Comparison of ENCODE assay signal across 7 cellular contexts in the genomic region with DNA sequence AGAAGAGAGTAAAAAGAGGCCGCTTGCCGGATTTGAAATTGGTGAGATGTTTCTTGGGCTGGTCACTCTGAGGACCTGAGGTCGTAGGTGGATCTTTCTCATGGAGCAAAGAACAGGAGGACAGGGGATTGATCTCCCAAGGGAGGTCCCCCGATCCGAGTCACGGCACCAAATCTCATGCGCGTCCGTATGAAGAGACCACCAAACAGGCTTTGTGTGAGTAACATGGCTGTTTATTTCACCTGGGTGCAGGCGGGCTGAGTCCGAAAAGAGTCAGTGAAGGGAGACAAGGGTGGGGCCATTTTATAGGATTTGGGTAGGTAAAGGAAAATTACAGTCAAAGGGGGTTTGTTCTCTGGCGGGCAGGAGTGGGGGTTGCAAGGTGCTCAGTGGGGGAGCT.
A peak's percentile ranks its signal among the peaks of the same experiment; 100 is the strongest.
DNase-seq lines count a peak whose midpoint lies in the region; ATAC-seq and TF ChIP-seq lines count a peak whose summit lies in the region.
"Not testable (repeated sequence)": the region's sequence is repeated elsewhere in the genome, so short reads cannot be mapped to it uniquely, and the experiment has no call there.

No MANE protein-coding gene starts in this region.

- not testable (repeated sequence) for H2AFZ ChIP-seq in GM23338

- not testable (repeated sequence) for H4K20me1 ChIP-seq in GM23338 (replicated peaks; ENCODE audit: insufficient read depth)

- H3K9me3 Mint-ChIP-seq in GM23338, endodermal cell: not testable (repeated sequence)

- H4K8ac ChIP-seq in mesendoderm (ENCODE audit: low read depth, low read length) = not testable (repeated sequence)

- H3K27ac Mint-ChIP-seq in GM23338 (peak overlapping the region; percentile 98), endodermal cell (peak overlapping the region; percentile 93)

- not testable (repeated sequence) for H4K5ac ChIP-seq in mesendoderm (ENCODE audit: low read length)

- H3K4me1 Mint-ChIP-seq in GM23338 (peaks cover 57% of the 10 kb centered on the region), endodermal cell (peaks cover 53% of the 10 kb centered on the region)

- H3K36me3 ChIP-seq in GM23338 (ENCODE audit: insufficient read depth) (peaks cover 17% of the 10 kb centered on the region), HUES48 (ENCODE audit: control insufficient read depth, insufficient read depth, low read length) (peaks cover 31% of the 10 kb centered on the region), iPS-18a (ENCODE audit: control insufficient read depth, low read depth, low read length) (peaks cover 14% of the 10 kb centered on the region)
- H3K36me3 ChIP-seq in NT2/D1 (ENCODE audit: insufficient read depth, insufficient read length, low read length); endodermal cell (ENCODE audit: control insufficient read depth, insufficient read depth, low read length); iPS DF 6.9 (ENCODE audit: control insufficient read depth, insufficient read depth, low read length); mesendoderm (ENCODE audit: control insufficient read depth, insufficient read depth, low read length): not testable (repeated sequence)

- not testable (repeated sequence) for H2BK120ac ChIP-seq in mesendoderm (ENCODE audit: low read depth, low read length)

- peaks cover 15% of the 10 kb centered on the region; the same call in 1 of the 2 replicates for H3K9me2 ChIP-seq in GM23338 (ENCODE audit: insufficient read depth)

- H3K4me1 ChIP-seq in GM23338 (ENCODE audit: insufficient read depth) (peaks cover 31% of the 10 kb centered on the region), HUES48 (ENCODE audit: control insufficient read depth, insufficient read depth, low read length) (peaks cover 33% of the 10 kb centered on the region), endodermal cell (ENCODE audit: control insufficient read depth, insufficient read depth, low read length) (peaks cover 11% of the 10 kb centered on the region), iPS-18a (ENCODE audit: control insufficient read depth, low read depth, low read length) (peaks cover 30% of the 10 kb centered on the region)
- not testable (repeated sequence) for H3K4me1 ChIP-seq in NT2/D1 (ENCODE audit: insufficient read depth, insufficient read length); iPS DF 6.9 (ENCODE audit: control insufficient read depth, insufficient read depth, low read length); mesendoderm (ENCODE audit: control insufficient read depth, low read depth, low read length)

- peak overlapping the region; percentile 99 for H3K27ac ChIP-seq in GM23338 (ENCODE audit: low read depth)
- peak overlapping the region; percentile 78 for H3K27ac ChIP-seq in HUES48 (ENCODE audit: low read depth, low read length)
- not testable (repeated sequence) for H3K27ac ChIP-seq in endodermal cell (ENCODE audit: low read depth, low read length); iPS DF 6.9 (ENCODE audit: low read length); iPS-18a (ENCODE audit: low read length)
- H3K27ac ChIP-seq in mesendoderm (ENCODE audit: low read depth, low read length) = peak overlapping the region; percentile 49

- TF ChIP-seq CTCF in GM23338 (conservative IDR thresholded peaks at IDR 0.05; ENCODE audit: low read depth in 2 of 2); endodermal cell (conservative IDR thresholded peaks at IDR 0.05): not testable (repeated sequence)

- H3K4me2 ChIP-seq in GM23338 = peak overlapping the region; percentile 80
- H3K4me2 ChIP-seq in mesendoderm (ENCODE audit: low read length) = not testable (repeated sequence)

- H3K27me3 ChIP-seq in GM23338 (ENCODE audit: insufficient read depth); HUES48 (ENCODE audit: control insufficient read depth, insufficient read depth, low read length); NT2/D1 (ENCODE audit: insufficient read depth, insufficient read length); endodermal cell (ENCODE audit: control insufficient read depth, insufficient read depth, low read length, poor library complexity, severe bottlenecking); iPS DF 6.9 (ENCODE audit: control insufficient read depth, insufficient read depth, low read length); iPS-18a (ENCODE audit: control insufficient read depth, insufficient read depth, low read length); mesendoderm (ENCODE audit: insufficient read depth, low read length, poor library complexity): not testable (repeated sequence)

- H3K36me3 Mint-ChIP-seq in GM23338 (ENCODE audit: low read depth) (peaks cover 35% of the 10 kb centered on the region), endodermal cell (ENCODE audit: low read depth) (peaks cover 12% of the 10 kb centered on the region)

- H3K4ac ChIP-seq in mesendoderm (ENCODE audit: low read depth, low read length) = not testable (repeated sequence)

- not testable (repeated sequence) for H3K18ac ChIP-seq in mesendoderm (ENCODE audit: low read length)

- peak overlapping the region; percentile 56 for H3K56ac ChIP-seq in mesendoderm (ENCODE audit: low read length)

- not testable (repeated sequence) for H3K79me1 ChIP-seq in mesendoderm (ENCODE audit: low read length)

- not testable (repeated sequence) for H3K27me3 Mint-ChIP-seq in GM23338 (ENCODE audit: insufficient read depth, low read depth, poor library complexity); endodermal cell (ENCODE audit: insufficient read depth)

- H2BK5ac ChIP-seq in mesendoderm (ENCODE audit: low read length) = not testable (repeated sequence)

- peak overlapping the region; percentile 56 for H3K4me3 ChIP-seq in GM23338
- peak overlapping the region; percentile 56 for H3K4me3 ChIP-seq in HUES48 (ENCODE audit: low read depth, low read length)
- peak overlapping the region; percentile 30 for H3K4me3 ChIP-seq in NT2/D1 (ENCODE audit: insufficient read length, low read depth)
- H3K4me3 ChIP-seq in endodermal cell (ENCODE audit: low read length); mesendoderm (ENCODE audit: low read length): not testable (repeated sequence)
- H3K4me3 ChIP-seq in iPS DF 6.9 (ENCODE audit: low read length) = peak overlapping the region; percentile 21; the same call in 1 of the 2 replicates
- H3K4me3 ChIP-seq in iPS-18a (ENCODE audit: low read length) = peak overlapping the region; percentile 13

- H3K79me2 ChIP-seq in GM23338 (replicated peaks; ENCODE audit: insufficient read depth) = peaks cover 44% of the 10 kb centered on the region
- peaks cover 16% of the 10 kb centered on the region for H3K79me2 ChIP-seq in mesendoderm (ENCODE audit: control insufficient read depth, insufficient read depth, low read length)

- 38% methylated on average over 6 of the region's 12 CpGs; no CpG with 5 or more reads in 1 of the 2 experiments for WGBS in endodermal cell (ENCODE audit: insufficient coverage in 1 of 2, insufficient read length in 1 of 2), 2 experiments
- WGBS in iPS DF 6.9 (ENCODE audit: insufficient coverage, insufficient read length) = no CpG with 5 or more reads among the region's 12 CpGs
- WGBS in mesendoderm (ENCODE audit: extremely low coverage, insufficient coverage, low lambda C conversion rate) = no CpG with 5 or more reads among the region's 12 CpGs

- not testable (repeated sequence) for DNase-seq in GM23338 (ENCODE audit: low spot score); NT2/D1 (ENCODE audit: low read depth, low spot score); iPS DF 6.9 (ENCODE audit: low read depth, low spot score); mesendoderm
- peak; percentile 31 for DNase-seq in endodermal cell

- H3K9me3 ChIP-seq in HUES48 (ENCODE audit: control insufficient read depth, insufficient read depth, low read length); NT2/D1 (ENCODE audit: insufficient read depth, low read length); endodermal cell (ENCODE audit: control insufficient read depth, low read length); iPS DF 6.9 (ENCODE audit: control insufficient read depth, insufficient read depth, low read length); iPS-18a (ENCODE audit: control insufficient read depth, low read depth, low read length): not testable (repeated sequence)

- H3K9ac ChIP-seq in HUES48 (ENCODE audit: low read depth, low read length) (peak overlapping the region; percentile 72; the same call in 1 of the 2 replicates), NT2/D1 (ENCODE audit: insufficient read length, low read depth) (peak overlapping the region; percentile 42), iPS-18a (ENCODE audit: low read length) (peak overlapping the region; percentile 32), mesendoderm (ENCODE audit: low read length) (peak overlapping the region; percentile 7)
- not testable (repeated sequence) for H3K9ac ChIP-seq in endodermal cell (ENCODE audit: extremely low read depth, low read length, poor library complexity, severe bottlenecking)

- not testable (repeated sequence) for H3K23ac ChIP-seq in mesendoderm (ENCODE audit: low read length)

- not testable (repeated sequence) for H3F3A ChIP-seq in GM23338 (replicated peaks; ENCODE audit: low read depth)

- not testable (repeated sequence) for H2AK5ac ChIP-seq in mesendoderm (ENCODE audit: low read length)

- peak overlapping the region; percentile 71 for H3K4me3 Mint-ChIP-seq in GM23338
- H3K4me3 Mint-ChIP-seq in endodermal cell = not testable (repeated sequence)

- not testable (repeated sequence) for H2BK15ac ChIP-seq in mesendoderm (replicated peaks; ENCODE audit: low read depth)

- not testable (repeated sequence) for ATAC-seq in GM23338

TF ChIP-seq in GM23338, 12 proteins besides CTCF, POLR2A, EP300 and RAD21 (continues in another document):
- TF ChIP-seq POLR2AphosphoS5 (IDR thresholded peaks at IDR 0.05; ENCODE audit: low read depth) = peak; percentile 59; the same call in 1 of the 2 replicates
